Comparison of ENCODE assay signal across 19 cellular contexts in the genomic region with DNA sequence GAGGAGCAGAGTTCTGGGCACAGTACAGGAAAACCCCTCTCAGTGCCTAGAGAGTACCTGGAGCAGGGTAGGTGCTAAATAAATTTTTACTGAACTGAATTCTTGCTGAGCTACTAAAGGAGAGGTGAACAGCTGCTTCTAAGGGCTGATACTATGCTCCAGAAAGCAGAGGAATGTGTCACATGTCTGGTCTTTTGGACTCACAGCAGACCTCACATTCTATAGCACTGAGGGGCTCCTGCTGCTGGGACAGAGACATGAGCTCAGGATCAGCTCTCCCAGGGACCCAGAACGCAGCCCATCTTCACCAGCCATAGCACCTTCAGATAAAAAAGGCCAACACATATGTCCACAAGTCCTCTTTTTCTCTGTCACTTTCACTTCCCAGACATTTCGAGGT.
DNase-seq lines count a peak whose midpoint lies in the region; ATAC-seq and TF ChIP-seq lines count a peak whose summit lies in the region.
"Had no signal": no experiment of that assay in that cellular context is flagged by ENCODE, and none has a peak within 500 bp of the region (broad histone marks: within the 10 kb centered on the region; RNA-seq: fewer than 3 reads in every experiment).

No MANE protein-coding gene starts in this region.

- H3K27ac Mint-ChIP-seq in stimulated activated naive CD8-positive, alpha-beta T cell treated with anti-CD3 and anti-CD28 coated beads, Interleukin-15, amount 100 ng/mL, for 72 hours: peak overlapping the region in 1 of 2 donors; percentile 64

- peaks cover 9 to 14% of the 10 kb centered on the region in 2 donors for H3K9me3 Mint-ChIP-seq in stimulated activated naive CD8-positive, alpha-beta T cell treated with anti-CD3 and anti-CD28 coated beads, Interleukin-15, amount 100 ng/mL, for 72 hours

- 97 to 98% methylated on average over 2 of the region's 2 CpGs for WGBS in upper lobe of left lung, 2 donors

- peak; percentile 32 for ATAC-seq in stimulated activated naive CD8-positive, alpha-beta T cell treated with anti-CD3 and anti-CD28 coated beads, Interleukin-15, amount 100 ng/mL, for 72 hours
- ATAC-seq in stimulated activated naive CD8-positive, alpha-beta T cell treated with anti-CD3 and anti-CD28 coated beads, Interleukin-15, Interleukin-2, amounts not matched to agents 100 U/mL and 50 U/mL, for 24 hours: no peak
- ATAC-seq in Panc1 (no peak), upper lobe of left lung (ENCODE audit: low FRiP score in 2 of 2) (no peak), GM19463 (IDR thresholded peaks at IDR 0.05; ENCODE audit: unreplicated experiment) (no peak), HG03354 (IDR thresholded peaks at IDR 0.05; ENCODE audit: poor library complexity, severe bottlenecking, unreplicated experiment) (no peak)
- ATAC-seq: gastroesophageal sphincter, mucosa of descending colon had no signal

- POLR2A ChIA-PET in Panc1 (lab: Charles Lee): no interaction called here

- no peak for TF ChIP-seq EP300 in upper lobe of left lung (IDR thresholded peaks at IDR 0.05)

- H3K4me3 ChIP-seq in Panc1 (ENCODE audit: low read depth in 2 of 2, low read length in 2 of 2) (no peak overlapping the region), upper lobe of left lung (no peak overlapping the region)
- H3K4me3 ChIP-seq: esophagus squamous epithelium, gastroesophageal sphincter, mucosa of descending colon, thoracic aorta had no signal

- no peak for TF ChIP-seq CTCF in Panc1 (IDR thresholded peaks at IDR 0.05)
- no peak for TF ChIP-seq CTCF in upper lobe of left lung (IDR thresholded peaks at IDR 0.05)

- no peak for DNase-seq in stimulated activated naive CD8-positive, alpha-beta T cell treated with anti-CD3 and anti-CD28 coated beads, Interleukin-15, amount 100 ng/mL, for 72 hours
- DNase-seq in stimulated activated naive CD8-positive, alpha-beta T cell treated with anti-CD3 and anti-CD28 coated beads, Interleukin-15, Interleukin-2, amounts not matched to agents 100 U/mL and 50 U/mL, for 24 hours: no peak
- no peak for DNase-seq in Panc1 (ENCODE audit: low read depth, low spot score)
- DNase-seq in kidney tubule cell (ENCODE audit: low spot score): peak; percentile 36
- no peak for DNase-seq in upper lobe of left lung
- DNase-seq: brain microvascular endothelial cell; DMS79; effector memory CD4-positive, alpha-beta T cell; esophagus squamous epithelium; islet precursor cell; mucosa of descending colon; NCI-H1092; NCI-H2029; NCI-H345 had no signal

- intact Hi-C loops in Panc1 (cut with micrococcal nuclease; ENCODE audit: unreplicated experiment): no loop called here

- H3K4me1 Mint-ChIP-seq in stimulated activated naive CD8-positive, alpha-beta T cell treated with anti-CD3 and anti-CD28 coated beads, Interleukin-15, amount 100 ng/mL, for 72 hours: no peaks in the 10 kb centered on the region

- H3K36me3 ChIP-seq in Panc1 (ENCODE audit: control insufficient read depth, insufficient read depth, low read length) (peaks cover 6% of the 10 kb centered on the region; the same call in 1 of the 2 replicates), upper lobe of left lung (peaks cover 3 to 95% (median 34%) of the 10 kb centered on the region in 4 donors)

- no peaks in the 10 kb centered on the region for H3K9me3 ChIP-seq in Panc1 (ENCODE audit: control insufficient read depth, insufficient read depth, low read depth, low read length)
- H3K9me3 ChIP-seq in upper lobe of left lung: no peaks in the 10 kb centered on the region
- H3K9me3 ChIP-seq: esophagus squamous epithelium, gastroesophageal sphincter, mucosa of descending colon, thoracic aorta had no signal

- H3K4me1 ChIP-seq in Panc1 (ENCODE audit: control insufficient read depth, insufficient read depth, low read length) (peaks cover 8% of the 10 kb centered on the region), upper lobe of left lung (peaks cover 0 to 7% (median 2%) of the 10 kb centered on the region in 4 donors)
- H3K4me1 ChIP-seq: gastroesophageal sphincter had no signal

- no peak overlapping the region for H3K4me3 Mint-ChIP-seq in stimulated activated naive CD8-positive, alpha-beta T cell treated with anti-CD3 and anti-CD28 coated beads, Interleukin-15, amount 100 ng/mL, for 72 hours
- H3K4me3 Mint-ChIP-seq: B cell had no signal

- H3K27me3 Mint-ChIP-seq in stimulated activated naive CD8-positive, alpha-beta T cell treated with anti-CD3 and anti-CD28 coated beads, Interleukin-15, amount 100 ng/mL, for 72 hours: no peaks in the 10 kb centered on the region
- H3K27me3 Mint-ChIP-seq: B cell had no signal

- H3K27ac ChIP-seq in Panc1 (ENCODE audit: low read length) (0 out of 2 replicates have a peak overlapping the region, but pooled peaks have one; percentile 19), upper lobe of left lung (peak overlapping the region in 1 of 4 donors; percentile 53)
- H3K27ac ChIP-seq: brain microvascular endothelial cell, gastroesophageal sphincter, thoracic aorta had no signal

- in situ Hi-C loops in Panc1 (cut with HindIII; ENCODE audit: low pct_unique_long_range_greater_than_20kb, low sequenced_read_pairs): no loop called here

- BruUV-seq in Panc1 (replicated peaks; lab: Mats Ljungman, UMichigan): no TSS peak

- H3K27me3 ChIP-seq in Panc1 (ENCODE audit: control insufficient read depth, insufficient read depth, low read length) (no peaks in the 10 kb centered on the region), upper lobe of left lung (no peaks in the 10 kb centered on the region)
- H3K27me3 ChIP-seq: brain microvascular endothelial cell, esophagus squamous epithelium, gastroesophageal sphincter had no signal

- TF ChIP-seq POLR2A in upper lobe of left lung (IDR thresholded peaks at IDR 0.05): no peak

- CTCF ChIA-PET in Panc1 (lab: Charles Lee): no interaction called here
